In genomic region chr2:219783551-219783950, GRCh38 we compare ENCODE assay signal across 19 cellular contexts.
A peak's percentile ranks its signal among the peaks of the same experiment; 100 is the strongest.
DNase-seq lines count a peak whose midpoint lies in the region; ATAC-seq and TF ChIP-seq lines count a peak whose summit lies in the region.
"Had no signal": no experiment of that assay in that cellular context is flagged by ENCODE, and none has a peak within 500 bp of the region (broad histone marks: within the 10 kb centered on the region; RNA-seq: fewer than 3 reads in every experiment).

No MANE protein-coding gene starts in this region.

- H3K27me3 Mint-ChIP-seq in HFFc6 (ENCODE audit: insufficient read depth), result peaks cover 11% of the 10 kb centered on the region
- H3K27me3 Mint-ChIP-seq in stimulated activated memory B cell treated with anti-CD40 and anti-IgM and Interleukin-4, amounts not matched to agents 10 μg/mL and 1 μg/mL and 100 μg/mL, for 72 hours, result no peaks in the 10 kb centered on the region

- no peak for ATAC-seq in stimulated activated memory B cell treated with anti-CD40 and anti-IgM and Interleukin-4, amounts not matched to agents 10 μg/mL and 1 μg/mL and 100 μg/mL, for 72 hours
- ATAC-seq: GM23338, PC-3 had no signal

- H3K27me3 ChIP-seq in mammary epithelial cell (ENCODE audit: insufficient read depth, low read length), result no peaks in the 10 kb centered on the region
- H3K27me3 ChIP-seq in SJCRH30, result 0 out of 2 replicates have a peak, but pooled peaks cover 3% of the 10 kb centered on the region

- no peak overlapping the region for H3K9ac ChIP-seq in mammary epithelial cell (ENCODE audit: insufficient read depth, low read length)

- H3K27ac ChIP-seq in mammary epithelial cell (ENCODE audit: insufficient read depth, low read depth, low read length), result no peak overlapping the region
- no peak overlapping the region for H3K27ac ChIP-seq in SJCRH30

- no peak overlapping the region for H3K4me3 ChIP-seq in mammary epithelial cell (replicated peaks in 1 of 3; ENCODE audit: insufficient read depth in 1 of 3, low read depth in 2 of 3, low read length in 3 of 3)
- no peak overlapping the region for H3K4me3 ChIP-seq in SJCRH30
- H3K4me3 ChIP-seq: GM23338 had no signal

- H3K9me3 ChIP-seq in mammary epithelial cell (replicated peaks; ENCODE audit: insufficient read depth, low read length) (no peaks in the 10 kb centered on the region), SJCRH30 (replicated peaks) (no peaks in the 10 kb centered on the region)

- no peak overlapping the region for H3K27ac Mint-ChIP-seq in HFFc6
- H3K27ac Mint-ChIP-seq in stimulated activated memory B cell treated with anti-CD40 and anti-IgM and Interleukin-4, amounts not matched to agents 10 μg/mL and 1 μg/mL and 100 μg/mL, for 72 hours, result no peak overlapping the region
- H3K27ac Mint-ChIP-seq: GM23338 had no signal

- no peaks in the 10 kb centered on the region for H4K20me1 ChIP-seq in mammary epithelial cell (ENCODE audit: insufficient read depth, low read length)

- no peak overlapping the region for H3K4me3 Mint-ChIP-seq in HFFc6
- H3K4me3 Mint-ChIP-seq in stimulated activated memory B cell treated with anti-CD40 and anti-IgM and Interleukin-4, amounts not matched to agents 10 μg/mL and 1 μg/mL and 100 μg/mL, for 72 hours, result no peak overlapping the region
- H3K4me3 Mint-ChIP-seq: CD14-positive monocyte, GM23338 had no signal

- H3K4me1 Mint-ChIP-seq in HFFc6 (ENCODE audit: low read depth), result no peaks in the 10 kb centered on the region
- no peaks in the 10 kb centered on the region for H3K4me1 Mint-ChIP-seq in stimulated activated memory B cell treated with anti-CD40 and anti-IgM and Interleukin-4, amounts not matched to agents 10 μg/mL and 1 μg/mL and 100 μg/mL, for 72 hours
- H3K4me1 Mint-ChIP-seq: CD14-positive monocyte, GM23338 had no signal

- H3K36me3 Mint-ChIP-seq in HFFc6 (ENCODE audit: low read depth), result no peaks in the 10 kb centered on the region
- no peaks in the 10 kb centered on the region for H3K36me3 Mint-ChIP-seq in stimulated activated memory B cell treated with anti-CD40 and anti-IgM and Interleukin-4, amounts not matched to agents 10 μg/mL and 1 μg/mL and 100 μg/mL, for 72 hours
- H3K36me3 Mint-ChIP-seq: CD14-positive monocyte had no signal

- dilution Hi-C loops in mammary epithelial cell (cut with HindIII; ENCODE audit: low sequenced_read_pairs), result no loop called here

- H3K4me1 ChIP-seq in mammary epithelial cell (ENCODE audit: insufficient read depth, low read length), result peaks cover 14% of the 10 kb centered on the region
- no peaks in the 10 kb centered on the region for H3K4me1 ChIP-seq in SJCRH30

- 16% methylated on average over 2 of the region's 2 CpGs for WGBS in mammary epithelial cell (ENCODE audit: low coverage, missing lambda C conversion rate)

- H3K79me2 ChIP-seq in mammary epithelial cell (ENCODE audit: insufficient read depth, low read length), result no peaks in the 10 kb centered on the region

- H2AFZ ChIP-seq in mammary epithelial cell (ENCODE audit: low read depth, low read length), result no peak overlapping the region
- H2AFZ ChIP-seq: GM23338 had no signal

- H3K36me3 ChIP-seq in mammary epithelial cell (ENCODE audit: insufficient read depth, low read length) (no peaks in the 10 kb centered on the region), SJCRH30 (no peaks in the 10 kb centered on the region)

- CTCF ChIA-PET in mammary epithelial cell (lab: Charles Lee; ENCODE audit: low non-redundant PET), result no interaction called here

- intact Hi-C loops in mammary epithelial cell (cut with micrococcal nuclease), result no loop called here

- H3K4me2 ChIP-seq in mammary epithelial cell (ENCODE audit: insufficient read depth, low read depth, low read length), result peak overlapping the region; percentile 14
- H3K4me2 ChIP-seq: GM23338 had no signal

- in situ Hi-C loops in mammary epithelial cell (cut with MboI; ENCODE audit: low sequenced_read_pairs in 2 of 2), result no loop called here

- H3K9me3 Mint-ChIP-seq in HFFc6, result no peaks in the 10 kb centered on the region
- no peaks in the 10 kb centered on the region for H3K9me3 Mint-ChIP-seq in stimulated activated memory B cell treated with anti-CD40 and anti-IgM and Interleukin-4, amounts not matched to agents 10 μg/mL and 1 μg/mL and 100 μg/mL, for 72 hours
- H3K9me3 Mint-ChIP-seq: GM23338 had no signal

- no TSS peak for BruUV-seq in mammary epithelial cell (replicated peaks; lab: Mats Ljungman, UMichigan)

- TF ChIP-seq CTCF in HFFc6 (IDR thresholded peaks at IDR 0.05), result no peak
- no peak for TF ChIP-seq CTCF in mammary epithelial cell (conservative IDR thresholded peaks at IDR 0.05 in 1 of 2, IDR thresholded peaks at IDR 0.05 in 1 of 2; ENCODE audit: extremely low read depth in 1 of 2, insufficient read depth in 1 of 2, low read depth in 1 of 2, low read length in 2 of 2)

- DNase-seq in EH (ENCODE audit: low read depth) (peak; percentile 43), HFFc6 (peak; percentile 4), mammary epithelial cell (peak; percentile 32), fibroblast of peridontal ligament (ENCODE audit: extremely low read depth) (peak; percentile 5), SJCRH30 (no peak), T-helper 9 cell (no peak)
- no peak for DNase-seq in activated naive CD4-positive, alpha-beta T cell treated with anti-CD3 and anti-CD28 coated beads, Interleukin-2, amount 50 U/mL, for 16 hours
- DNase-seq: DND-41, GDM1, HCEC 1CT, KBM-7, MV-4-11, NCI-H1694 treated with DMSO at 0.1 percent for 48 hours, NCI-H2227 treated with DMSO at 0.1 percent for 48 hours, NCI-H510A treated with DMSO at 0.1 percent for 48 hours, PC-3 had no signal

Comparison
In these comparisons a context has a peak if more than half of its experiments do, and no peak if none do; other contexts are left out.
1. DNase-seq: peak in EH (single experiment), HFFc6 (single experiment), mammary epithelial cell (single experiment) and fibroblast of peridontal ligament (single experiment); none in activated naive CD4-positive, alpha-beta T cell treated with anti-CD3 and anti-CD28 coated beads, Interleukin-2, amount 50 U/mL, for 16 hours (single experiment), SJCRH30 (0 of 2) and T-helper 9 cell (single experiment).